Comparison of ENCODE assay signal across 8 cellular contexts in the genomic region with DNA sequence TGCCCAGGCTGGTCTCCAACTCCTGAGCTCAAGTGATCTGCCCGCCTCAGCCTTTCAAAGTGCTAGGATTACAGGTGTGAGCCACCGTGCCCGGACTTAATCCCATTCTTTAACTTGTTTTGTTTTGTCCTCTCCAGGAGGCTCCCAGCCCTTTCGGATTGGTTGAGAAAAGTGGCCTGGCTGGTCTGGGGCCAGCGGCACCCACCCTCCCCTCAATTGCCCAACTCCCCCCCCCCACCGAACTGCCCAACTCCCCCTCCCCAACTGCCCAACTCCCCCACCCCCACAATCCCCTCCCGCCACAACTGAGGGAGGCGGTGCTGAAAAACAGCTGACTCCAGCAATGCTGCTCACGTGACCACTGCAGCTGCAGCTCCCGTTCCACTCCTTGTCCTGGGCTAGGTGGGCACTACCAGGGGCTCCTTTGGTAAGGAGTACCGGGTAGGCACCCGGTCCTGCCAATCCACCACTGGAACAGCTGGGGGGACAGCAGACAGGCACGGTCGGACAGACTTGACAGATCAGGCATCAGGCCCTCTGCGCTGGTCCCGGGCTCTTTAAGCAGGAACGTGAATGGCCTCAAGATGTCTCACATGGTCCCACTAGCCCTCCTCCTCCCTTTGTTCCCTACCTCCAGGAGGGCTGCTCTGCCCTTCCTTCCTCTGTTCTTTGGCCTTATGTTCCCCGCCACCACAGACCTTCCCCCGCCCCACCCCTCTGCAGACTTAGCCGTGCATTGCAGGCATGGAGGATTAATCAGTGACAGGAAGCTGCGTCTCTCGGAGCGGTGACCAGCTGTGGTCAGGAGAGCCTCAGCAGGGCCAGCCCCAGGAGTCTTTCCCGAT. TPM values are rescaled to one million over a fixed set of nuclear protein-coding genes. Genes with fewer than 3 reads are reported as not detected.
DNase-seq lines count a peak whose midpoint lies in the region; ATAC-seq and TF ChIP-seq lines count a peak whose summit lies in the region.

A gene (plus strand): TSS at position 720 of the 845 bp plus-strand sequence. CDS start 158 bp downstream, outside the sequence.

- H3K4me1 ChIP-seq in naive thymus-derived CD4-positive, alpha-beta T cell (ENCODE audit: control insufficient read depth in 2 of 2, insufficient read depth in 2 of 2, low read length in 2 of 2) = peaks cover 0 to 6% of the 10 kb centered on the region in 2 donors
- peaks cover 9 to 26% of the 10 kb centered on the region in 2 donors for H3K4me1 ChIP-seq in thoracic aorta (ENCODE audit: control insufficient read depth in 1 of 2, low read depth in 2 of 2)

- no peak for TF ChIP-seq CTCF in foreskin fibroblast (IDR thresholded peaks at IDR 0.05; ENCODE audit: low read depth, low read length)
- no peak for TF ChIP-seq CTCF in thoracic aorta (IDR thresholded peaks at IDR 0.05)

- DNase-seq in D341Med (ENCODE audit: low spot score) = peak; percentile 52
- DNase-seq in HEK293T (ENCODE audit: extremely low spot score) = peak; percentile 46
- peak; percentile 21 to 63 for DNase-seq in NCI-H526 (lab: John Stamatoyannopoulos, UW)
- peak; percentile 12 for DNase-seq in activated T-helper 2 cell treated with anti-CD3 and anti-CD28 coated beads, Interferon-gamma antibody, Interleukin-2, Interleukin-4, amounts not matched to agents 10 μg/mL and 5 μg/mL and 100 μg/mL, durations not matched to agents 14 hours and 24 hours and 36 hours (ENCODE audit: low spot score)
- DNase-seq in foreskin fibroblast = peak; percentile 78 to 91
- DNase-seq in naive thymus-derived CD4-positive, alpha-beta T cell = peak in 8 of 9 donors; percentile 8 to 42 (median 22)
- peak; percentile 30 for DNase-seq in thoracic aorta (ENCODE audit: low spot score)

- peaks cover 3% of the 10 kb centered on the region for H3K27me3 Mint-ChIP-seq in activated T-helper 2 cell treated with anti-CD3 and anti-CD28 coated beads, Interferon-gamma antibody, Interleukin-2, Interleukin-4, amounts not matched to agents 10 μg/mL and 5 μg/mL and 100 μg/mL, durations not matched to agents 14 hours and 24 hours and 36 hours (ENCODE audit: low read depth)
- no peaks in the 10 kb centered on the region for H3K27me3 Mint-ChIP-seq in naive thymus-derived CD4-positive, alpha-beta T cell

- peak within 1 kb of the TSS; percentile 56 for H3K27ac ChIP-seq in naive thymus-derived CD4-positive, alpha-beta T cell (ENCODE audit: low read depth, low read length)
- peak within 1 kb of the TSS; percentile 28 to 35 for H3K27ac ChIP-seq in thoracic aorta

- peaks cover 40% of the 10 kb centered on the region for H3K4me1 Mint-ChIP-seq in activated T-helper 2 cell treated with anti-CD3 and anti-CD28 coated beads, Interferon-gamma antibody, Interleukin-2, Interleukin-4, amounts not matched to agents 10 μg/mL and 5 μg/mL and 100 μg/mL, durations not matched to agents 14 hours and 24 hours and 36 hours (ENCODE audit: low read depth)
- H3K4me1 Mint-ChIP-seq in naive thymus-derived CD4-positive, alpha-beta T cell = peaks cover 24 to 59% (median 28%) of the 10 kb centered on the region in 7 donors

- H3K4me3 Mint-ChIP-seq in activated T-helper 2 cell treated with anti-CD3 and anti-CD28 coated beads, Interferon-gamma antibody, Interleukin-2, Interleukin-4, amounts not matched to agents 10 μg/mL and 5 μg/mL and 100 μg/mL, durations not matched to agents 14 hours and 24 hours and 36 hours (ENCODE audit: low read depth) = peak within 1 kb of the TSS; percentile 81
- peak within 1 kb of the TSS; percentile 75 to 95 (median 90) for H3K4me3 Mint-ChIP-seq in naive thymus-derived CD4-positive, alpha-beta T cell

- no peaks in the 10 kb centered on the region for H3K36me3 Mint-ChIP-seq in activated T-helper 2 cell treated with anti-CD3 and anti-CD28 coated beads, Interferon-gamma antibody, Interleukin-2, Interleukin-4, amounts not matched to agents 10 μg/mL and 5 μg/mL and 100 μg/mL, durations not matched to agents 14 hours and 24 hours and 36 hours (ENCODE audit: low read depth)
- H3K36me3 Mint-ChIP-seq in naive thymus-derived CD4-positive, alpha-beta T cell = no peaks in the 10 kb centered on the region

- H3K27ac Mint-ChIP-seq in activated T-helper 2 cell treated with anti-CD3 and anti-CD28 coated beads, Interferon-gamma antibody, Interleukin-2, Interleukin-4, amounts not matched to agents 10 μg/mL and 5 μg/mL and 100 μg/mL, durations not matched to agents 14 hours and 24 hours and 36 hours = peak within 1 kb of the TSS; percentile 80
- peak within 1 kb of the TSS; percentile 47 to 86 (median 67) for H3K27ac Mint-ChIP-seq in naive thymus-derived CD4-positive, alpha-beta T cell

- intact Hi-C loops in activated T-helper 2 cell treated with anti-CD3 and anti-CD28 coated beads, Interferon-gamma antibody, Interleukin-2, Interleukin-4, amounts not matched to agents 10 μg/mL and 5 μg/mL and 100 μg/mL, durations not matched to agents 14 hours and 24 hours and 36 hours (cut with micrococcal nuclease) = loop anchor here (1.0 to 5.0 kb wide), 2 partner anchors 14 to 41 kb away; no protein-coding TSS in a partner anchor
- intact Hi-C loops in naive thymus-derived CD4-positive, alpha-beta T cell (cut with micrococcal nuclease) = loop anchor here (1.0 to 2.0 kb wide), 2 partner anchors 14 kb away; no protein-coding TSS in a partner anchor

- H3K9me3 ChIP-seq in naive thymus-derived CD4-positive, alpha-beta T cell (ENCODE audit: control insufficient read depth in 2 of 3, low read length in 3 of 3) = no peaks in the 10 kb centered on the region
- H3K9me3 ChIP-seq in thoracic aorta = no peaks in the 10 kb centered on the region

- no peaks in the 10 kb centered on the region for H3K9me3 Mint-ChIP-seq in activated T-helper 2 cell treated with anti-CD3 and anti-CD28 coated beads, Interferon-gamma antibody, Interleukin-2, Interleukin-4, amounts not matched to agents 10 μg/mL and 5 μg/mL and 100 μg/mL, durations not matched to agents 14 hours and 24 hours and 36 hours
- peaks cover 0 to 1% (median 0%) of the 10 kb centered on the region in 11 donors for H3K9me3 Mint-ChIP-seq in naive thymus-derived CD4-positive, alpha-beta T cell

- POLR2A ChIA-PET in HEK293T (lab: Yijun Ruan, JAX) = interaction anchor here (0.5 to 1.4 kb wide), 7 partner anchors 13 to 553 kb away, joined by 3 to 4 read pairs (median 3); a partner anchor contains a TSS
- POLR2A ChIA-PET in naive thymus-derived CD4-positive, alpha-beta T cell (lab: Charles Lee) = interaction anchor here (0.6 to 2.2 kb wide), 3 partner anchors 15 to 626 kb away, joined by 4 to 8 read pairs (median 5); a partner anchor contains a TSS

- CTCF ChIA-PET in HEK293T (lab: Yijun Ruan, JAX) = interaction anchor here (0.7 to 1.4 kb wide), 8 partner anchors 12 to 161 kb away, joined by 3 to 5 read pairs (median 4); no protein-coding TSS in a partner anchor
- CTCF ChIA-PET in naive thymus-derived CD4-positive, alpha-beta T cell (lab: Charles Lee) = no interaction called here

- no peaks in the 10 kb centered on the region for H3K36me3 ChIP-seq in naive thymus-derived CD4-positive, alpha-beta T cell (ENCODE audit: control insufficient read depth in 2 of 3, insufficient read depth in 3 of 3, low read length in 3 of 3)
- no peaks in the 10 kb centered on the region for H3K36me3 ChIP-seq in thoracic aorta

- ATAC-seq in naive thymus-derived CD4-positive, alpha-beta T cell = peak; percentile 70
- ATAC-seq in thoracic aorta (ENCODE audit: insufficient number of reproducible peaks, low FRiP score, low read depth) (peak; percentile 23), HG03039 (IDR thresholded peaks at IDR 0.05; ENCODE audit: unreplicated experiment) (no peak)

- peak within 1 kb of the TSS; percentile 44 to 61 for H3K4me3 ChIP-seq in foreskin fibroblast (ENCODE audit: low read depth in 1 of 2, low read length in 2 of 2)
- peak within 1 kb of the TSS; percentile 81 for H3K4me3 ChIP-seq in naive thymus-derived CD4-positive, alpha-beta T cell (ENCODE audit: low read length)
- peak within 1 kb of the TSS; percentile 79 for H3K4me3 ChIP-seq in thoracic aorta

- H3K27me3 ChIP-seq in naive thymus-derived CD4-positive, alpha-beta T cell (ENCODE audit: control insufficient read depth in 2 of 2, insufficient read depth in 2 of 2, low read length in 2 of 2) = no peaks in the 10 kb centered on the region
- no peaks in the 10 kb centered on the region for H3K27me3 ChIP-seq in thoracic aorta (replicated peaks; ENCODE audit: insufficient read depth)

TF ChIP-seq in HEK293T, 16 proteins besides CTCF, POLR2A, EP300 and RAD21:
- TF ChIP-seq FOXK2 (IDR thresholded peaks at IDR 0.05) (no peak), L3MBTL2 (conservative IDR thresholded peaks at IDR 0.05) (0 out of 2 replicates have a peak, but pooled peaks have one; percentile 25), SUZ12 (IDR thresholded peaks at IDR 0.05) (no peak), FOXA1 (IDR thresholded peaks at IDR 0.05) (no peak), CTBP1 (IDR thresholded peaks at IDR 0.05; ENCODE audit: borderline replicate concordance) (no peak), FOXM1 (IDR thresholded peaks at IDR 0.05; ENCODE audit: borderline replicate concordance) (no peak)

RNA-seq across cellular contexts. Expression of the gene that starts here (rescaled TPM):
- 0.51 and 0.68 TPM in 2 replicates for total RNA-seq in activated T-helper 2 cell treated with anti-CD3 and anti-CD28 coated beads, Interferon-gamma antibody, Interleukin-2, Interleukin-4, amounts not matched to agents 10 μg/mL and 5 μg/mL and 100 μg/mL, durations not matched to agents 14 hours and 24 hours and 36 hours
- total RNA-seq in naive thymus-derived CD4-positive, alpha-beta T cell = 1 to 10 TPM in 3 of 5 experiments, under 1 TPM in 2; 0.57 to 8.9 (median 1.3) TPM
- under 1 TPM; 0.69 to 0.79 TPM for polyA plus RNA-seq in naive thymus-derived CD4-positive, alpha-beta T cell
- total RNA-seq in thoracic aorta = 10 to 100 TPM; 33.9 to 82.0 TPM

Comparison
In these comparisons a context has a peak if more than half of its experiments do, and no peak if none do; other contexts are left out.
1. Peak in DNase-seq in activated T-helper 2 cell treated with anti-CD3 and anti-CD28 coated beads, Interferon-gamma antibody, Interleukin-2, Interleukin-4, amounts not matched to agents 10 μg/mL and 5 μg/mL and 100 μg/mL, durations not matched to agents 14 hours and 24 hours and 36 hours; RNA of the gene not detected or under 1 TPM.
2. DNase-seq: peak in every context shown above with its lines; median percentile 84 in foreskin fibroblast; 52 in D341Med; 46 in HEK293T; 42 in NCI-H526; 30 in thoracic aorta; 22 in naive thymus-derived CD4-positive, alpha-beta T cell; 12 in activated T-helper 2 cell treated with anti-CD3 and anti-CD28 coated beads, Interferon-gamma antibody, Interleukin-2, Interleukin-4, amounts not matched to agents 10 μg/mL and 5 μg/mL and 100 μg/mL, durations not matched to agents 14 hours and 24 hours and 36 hours.